ENCODE assay signal across 13 cellular contexts in genomic region chr13:41284512-41285288, GRCh38. TPM values are rescaled to one million over a fixed set of nuclear protein-coding genes. Genes with fewer than 3 reads are reported as not detected.
DNase-seq lines count a peak whose midpoint lies in the region; ATAC-seq and TF ChIP-seq lines count a peak whose summit lies in the region.
"Had no signal": no experiment of that assay in that cellular context is flagged by ENCODE, and none has a peak within 500 bp of the region (broad histone marks: within the 10 kb centered on the region; RNA-seq: fewer than 3 reads in every experiment).

No MANE protein-coding gene starts in this region.

- CTCF ChIA-PET in Panc1 (lab: Charles Lee), result no interaction called here
- CTCF ChIA-PET in activated CD4-positive, alpha-beta memory T cell treated with anti-CD3 and anti-CD28 coated beads, Interleukin-2, amount 10 ng/mL, durations not matched to agents 7 days and 5 days (lab: Charles Lee), result no interaction called here

- H3K36me3 Mint-ChIP-seq in activated CD4-positive, alpha-beta memory T cell treated with anti-CD3 and anti-CD28 coated beads, Interleukin-2, amount 10 ng/mL, durations not matched to agents 7 days and 5 days (ENCODE audit: low read depth), result no peaks in the 10 kb centered on the region
- H3K36me3 Mint-ChIP-seq: naive B cell had no signal

- intact Hi-C loops in Panc1 (cut with micrococcal nuclease; ENCODE audit: unreplicated experiment), result no loop called here

- H3K4me1 ChIP-seq in Panc1 (ENCODE audit: control insufficient read depth, insufficient read depth, low read length) (peaks cover 6% of the 10 kb centered on the region; the same call in 1 of the 2 replicates), skeletal muscle satellite cell (ENCODE audit: control insufficient read depth, insufficient read depth, low read length) (peaks cover 13% of the 10 kb centered on the region)

- POLR2A ChIA-PET in Panc1 (lab: Charles Lee), result no interaction called here
- POLR2A ChIA-PET in activated CD4-positive, alpha-beta memory T cell treated with anti-CD3 and anti-CD28 coated beads, Interleukin-2, amount 10 ng/mL, durations not matched to agents 7 days and 5 days (lab: Charles Lee), result no interaction called here

- peak; percentile 39 for TF ChIP-seq CTCF in Panc1 (IDR thresholded peaks at IDR 0.05)

- DNase-seq in NCI-H2196 (lab: John Stamatoyannopoulos, UW; ENCODE audit: unreplicated experiment) (peak; percentile 1), NCI-H2196 treated with DMSO at 0.1 percent for 48 hours (lab: John Stamatoyannopoulos, UW; ENCODE audit: unreplicated experiment) (no peak), Panc1 (ENCODE audit: low read depth, low spot score) (peak; percentile 81), NCI-H69 (lab: John Stamatoyannopoulos, UW) (no peak)
- no peak for DNase-seq in activated CD4-positive, alpha-beta memory T cell treated with anti-CD3 and anti-CD28 coated beads, Interleukin-2, amount 10 ng/mL, durations not matched to agents 7 days and 5 days
- DNase-seq: activated gamma-delta T cell; naive B cell; NCI-H1694; stimulated activated naive CD4-positive, alpha-beta T cell treated with Interleukin-2 at 50 U/mL for 16 hours had no signal

- H3K4me3 Mint-ChIP-seq in activated CD4-positive, alpha-beta memory T cell treated with anti-CD3 and anti-CD28 coated beads, Interleukin-2, amount 10 ng/mL, durations not matched to agents 7 days and 5 days, result no peak overlapping the region
- H3K4me3 Mint-ChIP-seq: naive B cell had no signal

- H3K36me3 ChIP-seq in Panc1 (ENCODE audit: control insufficient read depth, insufficient read depth, low read length) (no peaks in the 10 kb centered on the region), skeletal muscle satellite cell (ENCODE audit: insufficient read depth, low read length) (no peaks in the 10 kb centered on the region)

- no peaks in the 10 kb centered on the region for H3K9me3 ChIP-seq in Panc1 (ENCODE audit: control insufficient read depth, insufficient read depth, low read depth, low read length)
- H3K9me3 ChIP-seq in skeletal muscle satellite cell (replicated peaks; ENCODE audit: low read length), result no peaks in the 10 kb centered on the region

- no peaks in the 10 kb centered on the region for H3K4me1 Mint-ChIP-seq in activated CD4-positive, alpha-beta memory T cell treated with anti-CD3 and anti-CD28 coated beads, Interleukin-2, amount 10 ng/mL, durations not matched to agents 7 days and 5 days

- H3K4me2 ChIP-seq in skeletal muscle satellite cell (ENCODE audit: low read length), result peak overlapping the region; percentile 22

- in situ Hi-C loops in Panc1 (cut with HindIII; ENCODE audit: low pct_unique_long_range_greater_than_20kb, low sequenced_read_pairs), result no loop called here

- H3K4me3 ChIP-seq in Panc1 (ENCODE audit: low read depth in 2 of 2, low read length in 2 of 2) (no peak overlapping the region), skeletal muscle satellite cell (ENCODE audit: low read length) (peak overlapping the region; percentile 4)

- H3K9me3 Mint-ChIP-seq in activated CD4-positive, alpha-beta memory T cell treated with anti-CD3 and anti-CD28 coated beads, Interleukin-2, amount 10 ng/mL, durations not matched to agents 7 days and 5 days, result peaks cover 2% of the 10 kb centered on the region
- H3K9me3 Mint-ChIP-seq: naive B cell had no signal

- H3K27me3 ChIP-seq in Panc1 (ENCODE audit: control insufficient read depth, insufficient read depth, low read length), result no peaks in the 10 kb centered on the region
- no peaks in the 10 kb centered on the region for H3K27me3 ChIP-seq in skeletal muscle satellite cell (ENCODE audit: control insufficient read depth, insufficient read depth, low read length)

- ATAC-seq in Panc1 (peak; percentile 98), esophagus mucosa (peak; percentile 98), GM18858 (IDR thresholded peaks at IDR 0.05; ENCODE audit: unreplicated experiment) (no peak)

- no TSS peak for BruUV-seq in Panc1 (replicated peaks; lab: Mats Ljungman, UMichigan)

- peak overlapping the region; percentile 84 for H3K27ac ChIP-seq in Panc1 (ENCODE audit: low read length)
- H3K27ac ChIP-seq: 22Rv1 had no signal

- no peak overlapping the region for H3K27ac Mint-ChIP-seq in activated CD4-positive, alpha-beta memory T cell treated with anti-CD3 and anti-CD28 coated beads, Interleukin-2, amount 10 ng/mL, durations not matched to agents 7 days and 5 days

- H3K9ac ChIP-seq in skeletal muscle satellite cell (ENCODE audit: low read depth, low read length), result no peak overlapping the region

- no peaks in the 10 kb centered on the region for H3K27me3 Mint-ChIP-seq in activated CD4-positive, alpha-beta memory T cell treated with anti-CD3 and anti-CD28 coated beads, Interleukin-2, amount 10 ng/mL, durations not matched to agents 7 days and 5 days

RNA-seq across cellular contexts. Expression of gene MTRF1, which starts 21.3 kb away (rescaled TPM):
- total RNA-seq in Panc1 (2021; ENCODE audit: unreplicated experiment) (13.7 TPM), esophagus mucosa (9.2 TPM)
- 6.1 TPM for polyA plus RNA-seq in Panc1 (2012; ENCODE audit: insufficient read length)
- 8.9 and 10.3 TPM in 2 replicates for total RNA-seq in skeletal muscle satellite cell (2012; rRNA removed)
- total RNA-seq in activated CD4-positive, alpha-beta memory T cell treated with anti-CD3 and anti-CD28 coated beads, Interleukin-2, amount 10 ng/mL, durations not matched to agents 7 days and 5 days, result 10 to 100 TPM; 17.9 to 20.0 TPM

RNA-seq across cellular contexts. Expression of gene NAA16, which starts 26.4 kb away (rescaled TPM):
- total RNA-seq in Panc1 (2021; ENCODE audit: unreplicated experiment), result 24.2 TPM
- 6.8 TPM for polyA plus RNA-seq in Panc1 (2012; ENCODE audit: insufficient read length)
- 9.6 TPM for total RNA-seq in esophagus mucosa
- 6.6 and 9.4 TPM in 2 replicates for total RNA-seq in skeletal muscle satellite cell (2012; rRNA removed)
- 10 to 100 TPM; 28.1 to 28.8 TPM for total RNA-seq in activated CD4-positive, alpha-beta memory T cell treated with anti-CD3 and anti-CD28 coated beads, Interleukin-2, amount 10 ng/mL, durations not matched to agents 7 days and 5 days

Comparison
In these comparisons a context has a peak if more than half of its experiments do, and no peak if none do; other contexts are left out.
1. DNase-seq: peak in NCI-H2196 (single experiment) and Panc1 (single experiment); none in NCI-H2196 treated with DMSO at 0.1 percent for 48 hours (single experiment), activated CD4-positive, alpha-beta memory T cell treated with anti-CD3 and anti-CD28 coated beads, Interleukin-2, amount 10 ng/mL, durations not matched to agents 7 days and 5 days (single experiment) and NCI-H69 (single experiment).